8 cellular contexts compared by ENCODE assay signal in genomic region chr10:13099144-13099665, GRCh38. TPM values are rescaled to one million over a fixed set of nuclear protein-coding genes. Genes with fewer than 3 reads are reported as not detected.
DNase-seq lines count a peak whose midpoint lies in the region; ATAC-seq and TF ChIP-seq lines count a peak whose summit lies in the region.

No MANE protein-coding gene starts in this region.

- peak overlapping the region; percentile 70; the same call in 1 of the 2 replicates for H3K9ac ChIP-seq in ES-I3 (ENCODE audit: low read depth, low read length)

- H3K4me1 ChIP-seq in ES-I3 (ENCODE audit: insufficient read depth, low read length) = no peaks in the 10 kb centered on the region

- no peaks in the 10 kb centered on the region for H3K36me3 ChIP-seq in ES-I3 (ENCODE audit: insufficient read depth, low read length)

- ATAC-seq in GM21717 (IDR thresholded peaks at IDR 0.05; ENCODE audit: unreplicated experiment) (peak; percentile 26), left ventricle myocardium superior (peak; percentile 33)

- peak; percentile 26; the same call in 1 of the 2 replicates for TF ChIP-seq RAD21 in Ishikawa (IDR thresholded peaks at IDR 0.05; ENCODE audit: low read depth)

- peak; percentile 21 for DNase-seq in SHP77 treated with DMSO at 0.1 percent for 48 hours (lab: John Stamatoyannopoulos, UW)
- DNase-seq in left ventricle myocardium superior = no peak
- DNase-seq in pons (ENCODE audit: low spot score) = peak; percentile 83
- no peak for DNase-seq in NK-92 (lab: John Stamatoyannopoulos, UW; ENCODE audit: unreplicated experiment)

- intact Hi-C loops in left ventricle myocardium superior (cut with micrococcal nuclease) = no loop called here

- peak overlapping the region; percentile 91 for H3K27ac ChIP-seq in angular gyrus (ENCODE audit: low read depth, low read length)

- H3K9me3 ChIP-seq in ES-I3 (ENCODE audit: control insufficient read depth, insufficient read depth, low read length) = no peaks in the 10 kb centered on the region

- no peak for TF ChIP-seq EP300 in Ishikawa (IDR thresholded peaks at IDR 0.05; ENCODE audit: borderline replicate concordance)

TF ChIP-seq in Ishikawa, 13 proteins besides CTCF, POLR2A, EP300 and RAD21:
- no peak for TF ChIP-seq TEAD4 (IDR thresholded peaks at IDR 0.05)

RNA-seq across cellular contexts. Expression of gene OPTN, which starts 0.8 kb away (rescaled TPM):
- total RNA-seq in left ventricle myocardium superior = 167 TPM

Comparison
In these comparisons a context has a peak if more than half of its experiments do, and no peak if none do; other contexts are left out.
1. DNase-seq: peak in SHP77 treated with DMSO at 0.1 percent for 48 hours (single experiment) and pons (single experiment); none in left ventricle myocardium superior (single experiment) and NK-92 (single experiment).